Comparison of ENCODE assay signal across 20 cellular contexts in the genomic region with DNA sequence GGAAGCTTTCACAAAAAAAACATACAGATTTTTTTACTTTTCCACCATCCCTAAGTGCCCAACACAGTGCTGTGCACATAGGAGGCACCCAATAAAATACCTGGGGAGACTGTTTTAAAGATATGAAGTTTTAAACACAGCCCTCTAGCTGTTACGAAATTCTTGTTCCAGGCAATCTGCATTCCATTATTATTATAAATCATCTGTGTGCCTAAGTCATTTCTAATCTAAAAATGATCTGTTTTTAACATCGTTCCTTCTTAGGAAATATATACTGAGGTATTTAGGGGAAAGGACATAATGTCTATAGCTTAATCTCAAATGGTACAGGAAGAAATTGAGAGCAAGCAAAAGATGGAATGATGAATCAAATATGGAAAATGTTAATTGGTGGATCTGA. TPM values are rescaled to one million over a fixed set of nuclear protein-coding genes. Genes with fewer than 3 reads are reported as not detected.
"Had no signal": no experiment of that assay in that cellular context is flagged by ENCODE, and none has a peak within 500 bp of the region (broad histone marks: within the 10 kb centered on the region; RNA-seq: fewer than 3 reads in every experiment).

No MANE protein-coding gene starts in this region.

- H3K27ac Mint-ChIP-seq: activated naive CD4-positive, alpha-beta T cell treated with anti-CD3 and anti-CD28 coated beads, Interleukin-2, amount 10 ng/mL, durations not matched to agents 7 days and 5 days; nephron; T-helper 1 cell treated with Interleukin-12 subunit alpha and Interleukin-12 subunit beta and Interleukin-4 antibody, amounts not matched to agents 30 μg/mL and 1 μg/mL, for 36 hours had no signal

- H3K4me1 ChIP-seq: esophagus squamous epithelium, tibial artery, vagina had no signal

- H3K4me3 Mint-ChIP-seq: activated naive CD4-positive, alpha-beta T cell treated with anti-CD3 and anti-CD28 coated beads, Interleukin-2, amount 10 ng/mL, durations not matched to agents 7 days and 5 days; nephron; T-helper 1 cell treated with Interleukin-12 subunit alpha and Interleukin-12 subunit beta and Interleukin-4 antibody, amounts not matched to agents 30 μg/mL and 1 μg/mL, for 36 hours had no signal

- DNase-seq: activated CD4-positive, alpha-beta T cell treated with anti-CD3 and anti-CD28 coated beads for 48 hours; activated naive CD4-positive, alpha-beta T cell treated with anti-CD3 and anti-CD28 coated beads, Interleukin-2, amount 10 ng/mL, durations not matched to agents 7 days and 5 days; esophagus squamous epithelium; foreskin melanocyte; kidney glomerular epithelial cell; left ventricle myocardium superior; mesenchymal stem cell; nucleus accumbens; posterior cingulate gyrus; retina; stimulated activated CD4-positive, alpha-beta T cell treated with anti-CD3 and anti-CD28 coated beads, Interleukin-15, amount 100 ng/mL, for 24 hours; stimulated activated CD4-positive, alpha-beta T cell treated with anti-CD3 and anti-CD28 coated beads, Interleukin-4, amount 100 ng/mL, for 1 hour; stimulated activated naive CD4-positive, alpha-beta T cell; tibial artery had no signal

- H3K4me1 Mint-ChIP-seq: nephron had no signal

- H3K9me3 Mint-ChIP-seq: activated naive CD4-positive, alpha-beta T cell treated with anti-CD3 and anti-CD28 coated beads, Interleukin-2, amount 10 ng/mL, durations not matched to agents 7 days and 5 days; activated T-helper 2 cell treated with anti-CD3 and anti-CD28 coated beads, Interferon-gamma antibody, Interleukin-2, Interleukin-4, amounts not matched to agents 10 μg/mL and 5 μg/mL and 100 μg/mL, durations not matched to agents 14 hours and 24 hours and 36 hours had no signal

- H3K27ac ChIP-seq: esophagus squamous epithelium, skin epidermis, tibial artery, vagina had no signal

- H3K27me3 ChIP-seq: esophagus squamous epithelium, tibial artery, vagina had no signal

- ATAC-seq: left ventricle myocardium superior had no signal

- H3K27me3 Mint-ChIP-seq: activated naive CD4-positive, alpha-beta T cell treated with anti-CD3 and anti-CD28 coated beads, Interleukin-2, amount 10 ng/mL, durations not matched to agents 7 days and 5 days had no signal

- H3K4me3 ChIP-seq: esophagus squamous epithelium, skin epidermis, tibial artery, vagina had no signal

- H3K9me3 ChIP-seq: esophagus squamous epithelium, tibial artery, vagina had no signal

RNA-seq across cellular contexts. Expression of gene C9orf153, which starts 55.6 kb away (rescaled TPM):
- total RNA-seq: cardiac septum, esophagus squamous epithelium, vagina had no signal
